In the genomic region with DNA sequence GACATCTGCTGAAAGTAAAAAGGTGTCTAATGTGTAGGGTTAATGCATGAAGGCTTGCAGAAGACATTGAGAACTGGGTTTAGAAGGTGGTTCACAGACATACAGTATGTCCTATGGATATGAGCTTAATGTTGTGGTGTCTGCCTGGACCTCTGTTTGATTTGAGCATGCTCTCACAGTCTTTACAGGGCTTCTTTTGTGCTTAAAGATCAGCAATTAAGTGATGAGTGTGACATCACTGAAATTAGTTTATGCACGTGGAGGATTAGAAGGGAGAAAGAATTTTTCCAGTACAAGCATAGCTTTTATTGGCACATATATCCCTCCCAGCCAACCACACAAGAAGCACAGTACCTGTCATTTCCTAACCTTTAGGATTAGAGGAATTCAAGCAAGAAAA, we compare ENCODE assay signal across 31 cellular contexts.
"Had no signal": no experiment of that assay in that cellular context is flagged by ENCODE, and none has a peak within 500 bp of the region (broad histone marks: within the 10 kb centered on the region; RNA-seq: fewer than 3 reads in every experiment).

No MANE protein-coding gene starts in this region.

- H3K4me1 ChIP-seq: ascending aorta had no signal

- H3K36me3 ChIP-seq: MG63 had no signal

- H3K4me3 ChIP-seq: ascending aorta, MG63, PC-9 had no signal

- H3K27ac ChIP-seq: ascending aorta, PC-9, RWPE1 had no signal

- H3K27me3 ChIP-seq: ascending aorta, MG63 had no signal

- DNase-seq: activated CD4-positive, alpha-beta T cell treated with anti-CD3 and anti-CD28 coated beads, Interleukin-2, amount 10 ng/mL, durations not matched to agents 24 days and 14 days; activated CD4-positive, alpha-beta T cell treated with anti-CD3 and anti-CD28 coated beads, Interleukin-2, amount 50 U/mL, for 4 hours; activated CD8-positive, alpha-beta T cell treated with anti-CD3 and anti-CD28 coated beads for 36 hours; activated effector memory CD4-positive, alpha-beta T cell treated with anti-CD3 and anti-CD28 coated beads, Interleukin-2, amount 50 U/mL, for 16 hours; activated naive CD4-positive, alpha-beta T cell; activated naive CD8-positive, alpha-beta T cell treated with anti-CD3 and anti-CD28 coated beads, Interleukin-2, amount 10 ng/mL, durations not matched to agents 7 days and 5 days; activated T-cell treated with anti-CD3 and anti-CD28 coated beads, Interleukin-2, amount 50 U/mL, for 1 hour; activated T-cell treated with anti-CD3 and anti-CD28 coated beads, Interleukin-2, amount 50 U/mL, for 72 hours; amygdala; caudate nucleus; cerebellar nuclear complex; Kasumi-1; KG1; MG63; NCI-H1048; NCI-H1105 treated with DMSO at 0.1 percent for 48 hours; NCI-H1436; NCI-H187; NCI-H2029 treated with DMSO at 0.1 percent for 48 hours; NCI-H2107; NCI-H2171; NCI-H510A; NCI-H526; PC-9; SIG-M5 had no signal

- FAIRE-seq: RCC 7860, TTC549 had no signal

- ATAC-seq: activated CD8-positive, alpha-beta T cell treated with anti-CD3 and anti-CD28 coated beads for 36 hours; activated T-cell treated with anti-CD3 and anti-CD28 coated beads, Interleukin-2, amount 50 U/mL, for 72 hours; activated T-helper 17 cell treated with anti-CD3 and anti-CD28 coated beads, Interleukin-2, amount 50 U/mL, for 72 hours; Right ventricle myocardium inferior had no signal
